In genomic region chr3:73086071-73086494, GRCh38 we compare ENCODE assay signal across 8 cellular contexts. TPM values are rescaled to one million over a fixed set of nuclear protein-coding genes. Genes with fewer than 3 reads are reported as not detected.
DNase-seq lines count a peak whose midpoint lies in the region; FAIRE-seq and TF ChIP-seq lines count a peak whose summit lies in the region.

No MANE protein-coding gene starts in this region.

- H3K79me2 ChIP-seq in fibroblast of lung (ENCODE audit: control insufficient read depth, insufficient read depth, low read length), result no peaks in the 10 kb centered on the region

- H3K4me3 Mint-ChIP-seq in activated T-cell treated with anti-CD3 and anti-CD28 coated beads, Interleukin-2, amount 50 U/mL, for 24 hours, result no peak overlapping the region
- no peak overlapping the region for H3K4me3 Mint-ChIP-seq in neural crest cell

- H3K36me3 ChIP-seq in A673 (ENCODE audit: insufficient read depth, low read length, poor library complexity, severe bottlenecking), result no peaks in the 10 kb centered on the region
- H3K36me3 ChIP-seq in fibroblast of lung (ENCODE audit: control insufficient read depth, insufficient read depth, low read length), result no peaks in the 10 kb centered on the region

- H3K9ac ChIP-seq in fibroblast of lung (ENCODE audit: insufficient read depth, low read length), result no peak overlapping the region

- no peak overlapping the region for H3K27ac ChIP-seq in A673 (ENCODE audit: low read depth, low read length, poor library complexity, severe bottlenecking)
- H3K27ac ChIP-seq in fibroblast of lung (ENCODE audit: insufficient read depth, low read length), result no peak overlapping the region

- no TSS peak for BruUV-seq in A673 (replicated peaks; lab: Mats Ljungman, UMichigan)

- TF ChIP-seq CTCF in A673 (conservative IDR thresholded peaks at IDR 0.05; ENCODE audit: low read depth, low read length) (peak; percentile 64), fibroblast of lung (conservative IDR thresholded peaks at IDR 0.05 in 1 of 2, IDR thresholded peaks at IDR 0.05 in 1 of 2; ENCODE audit: low read depth in 1 of 2, low read length in 2 of 2) (peak; percentile 68 to 70), neural crest cell (conservative IDR thresholded peaks at IDR 0.05) (peak; percentile 94)

- POLR2A ChIA-PET in A673 (lab: Charles Lee; ENCODE audit: low non-redundant PET), result no interaction called here

- H3K9me3 ChIP-seq in A673 (ENCODE audit: low read depth, low read length, poor library complexity, severe bottlenecking), result no peaks in the 10 kb centered on the region
- no peaks in the 10 kb centered on the region for H3K9me3 ChIP-seq in fibroblast of lung (ENCODE audit: control insufficient read depth, insufficient read depth, low read depth, low read length)

- H3K27me3 ChIP-seq in A673 (replicated peaks; ENCODE audit: insufficient read depth, low read depth, low read length, poor library complexity), result no peaks in the 10 kb centered on the region
- no peaks in the 10 kb centered on the region for H3K27me3 ChIP-seq in fibroblast of lung (ENCODE audit: control insufficient read depth, insufficient read depth, low read length)

- H3K9me3 Mint-ChIP-seq in activated T-cell treated with anti-CD3 and anti-CD28 coated beads, Interleukin-2, amount 50 U/mL, for 24 hours, result no peaks in the 10 kb centered on the region
- no peaks in the 10 kb centered on the region for H3K9me3 Mint-ChIP-seq in neural crest cell

- H3K27ac Mint-ChIP-seq in activated T-cell treated with anti-CD3 and anti-CD28 coated beads, Interleukin-2, amount 50 U/mL, for 24 hours, result no peak overlapping the region
- no peak overlapping the region for H3K27ac Mint-ChIP-seq in neural crest cell (ENCODE audit: unreplicated experiment)

- H3K4me1 ChIP-seq in A673 (ENCODE audit: insufficient read depth, low read length, poor library complexity, severe bottlenecking), result no peaks in the 10 kb centered on the region
- H3K4me1 ChIP-seq in fibroblast of lung (ENCODE audit: control insufficient read depth, extremely low read depth, insufficient read depth, low read length), result no peaks in the 10 kb centered on the region

- H2AFZ ChIP-seq in fibroblast of lung (ENCODE audit: low read length), result no peak overlapping the region

- peaks cover 12% of the 10 kb centered on the region for H3K4me1 Mint-ChIP-seq in activated T-cell treated with anti-CD3 and anti-CD28 coated beads, Interleukin-2, amount 50 U/mL, for 24 hours (ENCODE audit: low read depth)
- no peaks in the 10 kb centered on the region for H3K4me1 Mint-ChIP-seq in neural crest cell

- H3K36me3 Mint-ChIP-seq in activated T-cell treated with anti-CD3 and anti-CD28 coated beads, Interleukin-2, amount 50 U/mL, for 24 hours (ENCODE audit: low read depth), result no peaks in the 10 kb centered on the region
- H3K36me3 Mint-ChIP-seq in neural crest cell (ENCODE audit: low read depth), result no peaks in the 10 kb centered on the region

- CTCF ChIA-PET in A673 (lab: Charles Lee), result no interaction called here

- DNase-seq in A673 (ENCODE audit: low spot score) (peak; percentile 47), GM18507 (ENCODE audit: extremely low spot score, insufficient read length, low read depth) (no peak), NOMO-1 treated with DMSO at 0.1 percent for 48 hours (lab: John Stamatoyannopoulos, UW; ENCODE audit: unreplicated experiment) (peak; percentile 21), fibroblast of lung (ENCODE audit: low read depth in 2 of 2) (peak in 1 of 2 donors; percentile 69), neural crest cell (ENCODE audit: low read depth, low spot score) (peak; percentile 58), ureter (ENCODE audit: low spot score) (peak; percentile 54), NCI-H2107 (lab: John Stamatoyannopoulos, UW) (no peak)
- DNase-seq in activated T-cell treated with anti-CD3 and anti-CD28 coated beads, Interleukin-2, amount 50 U/mL, for 24 hours, result peak; percentile 62

- H3K27me3 Mint-ChIP-seq in activated T-cell treated with anti-CD3 and anti-CD28 coated beads, Interleukin-2, amount 50 U/mL, for 24 hours, result no peaks in the 10 kb centered on the region
- H3K27me3 Mint-ChIP-seq in neural crest cell (ENCODE audit: low read depth), result peaks cover 13% of the 10 kb centered on the region

- intact Hi-C loops in A673 (cut with micrococcal nuclease; ENCODE audit: unreplicated experiment), result loop anchor here (5.0 to 10.0 kb wide), 4 partner anchors 149 to 1361 kb away; partner anchors contain the start of gene EIF4E3

- FAIRE-seq in GM18507 (lab: Jason Lieb, UNC), result peak; percentile 93

- H4K20me1 ChIP-seq in fibroblast of lung (ENCODE audit: control insufficient read depth, extremely low read depth, insufficient read depth, low read length), result no peaks in the 10 kb centered on the region

- peak overlapping the region; percentile 72 for H3K4me2 ChIP-seq in fibroblast of lung (ENCODE audit: extremely low read depth, insufficient read depth, low read length)

- no peak overlapping the region for H3K4me3 ChIP-seq in A673 (ENCODE audit: low read depth, low read length, poor library complexity, severe bottlenecking)
- H3K4me3 ChIP-seq in fibroblast of lung (replicated peaks in 1 of 4; ENCODE audit: control extremely low read depth in 1 of 4, insufficient read depth in 1 of 4, low read depth in 3 of 4, low read length in 4 of 4), result peak overlapping the region in 1 of 4 experiments; percentile 27

RNA-seq across cellular contexts. Expression of gene EBLN2, which starts 24.6 kb away (rescaled TPM):
- 2.2 and 3.8 TPM in 2 replicates for total RNA-seq in A673 (2021)
- 3.0 and 3.1 TPM in 2 replicates for total RNA-seq in fibroblast of lung
- 0.87 and 1.2 TPM in 2 replicates for polyA plus RNA-seq in fibroblast of lung
- polyA plus RNA-seq in fibroblast of lung (2012), result 0.52 and 0.56 TPM in 2 replicates
- polyA minus RNA-seq in fibroblast of lung (ENCODE audit: low replicate concordance), result 0.96 TPM in 1 of 2 replicates, not detected in the other
- 7.0 and 7.8 TPM in 2 replicates for total RNA-seq in neural crest cell
- total RNA-seq in ureter, result 11.0 TPM

Comparison
In these comparisons a context has a peak if more than half of its experiments do, and no peak if none do; other contexts are left out.
1. DNase-seq: peak in A673 (single experiment), NOMO-1 treated with DMSO at 0.1 percent for 48 hours (single experiment), activated T-cell treated with anti-CD3 and anti-CD28 coated beads, Interleukin-2, amount 50 U/mL, for 24 hours (single experiment), neural crest cell (single experiment) and ureter (single experiment); none in GM18507 (single experiment) and NCI-H2107 (single experiment).
2. Peak in every context shown above with its lines, with median percentiles within 50 percentile points of each other: CTCF ChIP-seq.